In the genomic region with DNA sequence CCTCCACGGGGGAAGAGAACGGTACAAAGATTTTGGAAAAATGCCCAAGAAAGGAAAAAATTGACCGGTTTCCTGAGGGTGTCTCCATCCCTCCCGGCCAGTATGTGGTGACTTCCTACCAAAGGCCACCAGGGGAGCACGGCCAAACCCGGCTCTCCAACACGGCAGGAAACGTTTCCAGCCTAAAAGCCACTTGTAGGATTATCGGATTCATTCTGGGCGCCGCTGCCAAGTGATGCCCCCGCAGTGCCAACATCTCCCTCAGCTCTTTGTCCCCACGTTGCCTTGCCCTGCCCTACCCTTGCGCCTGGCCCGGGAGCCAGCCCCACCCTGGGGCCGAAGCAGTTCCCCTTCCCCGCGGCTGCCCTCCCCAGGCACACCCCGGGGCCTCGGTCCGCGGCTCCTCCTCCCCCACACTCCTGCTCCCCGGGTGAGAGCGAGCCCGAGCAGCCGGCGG, we compare ENCODE assay signal across 1 cellular context.
A peak's percentile ranks its signal among the peaks of the same experiment; 100 is the strongest.
TF ChIP-seq lines count a peak whose summit lies in the region.

No MANE protein-coding gene starts in this region.

TF ChIP-seq in HepG2, 621 proteins besides CTCF, POLR2A, EP300 and RAD21 (continued from another document):
- TF ChIP-seq ZNF441 (CRISPR knock-in tag; IDR thresholded peaks at IDR 0.05; ENCODE audit: borderline replicate concordance) (no peak; the same call in 1 of the 2 replicates), ZNF772 (CRISPR knock-in tag; IDR thresholded peaks at IDR 0.05) (peak; percentile 18; the same call in 1 of the 2 replicates)
